ENCODE assay signal across 8 cellular contexts in genomic region chrX:30504309-30504708, GRCh38.
DNase-seq lines count a peak whose midpoint lies in the region; ATAC-seq and TF ChIP-seq lines count a peak whose summit lies in the region.

No MANE protein-coding gene starts in this region.

- intact Hi-C loops in activated CD4-positive, alpha-beta T cell treated with anti-CD3 and anti-CD28 coated beads, Interleukin-2, amount 10 ng/mL, durations not matched to agents 24 days and 14 days (cut with micrococcal nuclease): loop anchor here (10.0 kb wide), 1 partner anchor 360 kb away; no protein-coding TSS in a partner anchor

- H3K4me3 ChIP-seq in fibroblast of mammary gland (ENCODE audit: control insufficient read depth, low read depth, low read length) (no peak overlapping the region), upper lobe of left lung (no peak overlapping the region)

- no peaks in the 10 kb centered on the region for H3K27me3 ChIP-seq in upper lobe of left lung

- TF ChIP-seq CTCF in GM13976 (IDR thresholded peaks at IDR 0.05; ENCODE audit: borderline replicate concordance, control extremely low read depth, extremely low read depth, insufficient read depth, missing control alignments) (peak; percentile 37), fibroblast of mammary gland (conservative IDR thresholded peaks at IDR 0.05; ENCODE audit: control insufficient read depth, insufficient read depth, low read depth, low read length) (peak; percentile 52), upper lobe of left lung (IDR thresholded peaks at IDR 0.05) (peak; percentile 10 to 51 (median 20))

- no peak overlapping the region for H3K27ac Mint-ChIP-seq in activated CD4-positive, alpha-beta T cell treated with anti-CD3 and anti-CD28 coated beads, Interleukin-2, amount 10 ng/mL, durations not matched to agents 24 days and 14 days

- peak; percentile 56 for DNase-seq in A172 (ENCODE audit: low spot score)
- peak; percentile 17 for DNase-seq in GM13976 (ENCODE audit: low spot score)
- peak; percentile 15 for DNase-seq in NOMO-1 treated with dmso at 0.1 percent for 144 hours (lab: John Stamatoyannopoulos, UW; ENCODE audit: unreplicated experiment)
- DNase-seq in fibroblast of mammary gland (ENCODE audit: low read depth): peak; percentile 51
- DNase-seq in upper lobe of left lung: no peak
- DNase-seq in activated CD4-positive, alpha-beta T cell treated with anti-CD3 and anti-CD28 coated beads, Interleukin-2, amount 10 ng/mL, durations not matched to agents 24 days and 14 days: no peak

- H3K9me3 Mint-ChIP-seq in activated CD4-positive, alpha-beta T cell treated with anti-CD3 and anti-CD28 coated beads, Interleukin-2, amount 10 ng/mL, durations not matched to agents 24 days and 14 days: no peaks in the 10 kb centered on the region

- TF ChIP-seq EP300 in upper lobe of left lung (IDR thresholded peaks at IDR 0.05): no peak

- no peaks in the 10 kb centered on the region for H3K4me1 ChIP-seq in upper lobe of left lung

- in situ Hi-C loops in GM13976 (cut with MboI; ENCODE audit: low sequenced_read_pairs, unreplicated experiment): no loop called here

- no peaks in the 10 kb centered on the region for H3K9me3 ChIP-seq in upper lobe of left lung

- H3K27ac ChIP-seq in upper lobe of left lung: no peak overlapping the region

- H3K36me3 ChIP-seq in upper lobe of left lung: no peaks in the 10 kb centered on the region

- 0 to 1% methylated on average over 2 of the region's 2 CpGs for WGBS in upper lobe of left lung, 2 donors

- H3K4me1 Mint-ChIP-seq in activated CD4-positive, alpha-beta T cell treated with anti-CD3 and anti-CD28 coated beads, Interleukin-2, amount 10 ng/mL, durations not matched to agents 24 days and 14 days: no peaks in the 10 kb centered on the region

- no peak for TF ChIP-seq POLR2A in upper lobe of left lung (IDR thresholded peaks at IDR 0.05)

- H3K36me3 Mint-ChIP-seq in activated CD4-positive, alpha-beta T cell treated with anti-CD3 and anti-CD28 coated beads, Interleukin-2, amount 10 ng/mL, durations not matched to agents 24 days and 14 days (ENCODE audit: low read depth): no peaks in the 10 kb centered on the region

- ATAC-seq in upper lobe of left lung (ENCODE audit: low FRiP score in 2 of 2) (no peak), GM21825 (IDR thresholded peaks at IDR 0.05; ENCODE audit: unreplicated experiment) (no peak), GM18858 (IDR thresholded peaks at IDR 0.05; ENCODE audit: unreplicated experiment) (no peak)

- no peak overlapping the region for H3K4me3 Mint-ChIP-seq in activated CD4-positive, alpha-beta T cell treated with anti-CD3 and anti-CD28 coated beads, Interleukin-2, amount 10 ng/mL, durations not matched to agents 24 days and 14 days

- H3K27me3 Mint-ChIP-seq in activated CD4-positive, alpha-beta T cell treated with anti-CD3 and anti-CD28 coated beads, Interleukin-2, amount 10 ng/mL, durations not matched to agents 24 days and 14 days: peaks cover 10% of the 10 kb centered on the region

Comparison
In these comparisons a context has a peak if more than half of its experiments do, and no peak if none do; other contexts are left out.
1. DNase-seq: peak in A172 (single experiment), GM13976 (single experiment), NOMO-1 treated with dmso at 0.1 percent for 144 hours (single experiment) and fibroblast of mammary gland (single experiment); none in upper lobe of left lung (0 of 2) and activated CD4-positive, alpha-beta T cell treated with anti-CD3 and anti-CD28 coated beads, Interleukin-2, amount 10 ng/mL, durations not matched to agents 24 days and 14 days (single experiment).
2. Peak in every context shown above with its lines, with median percentiles within 50 percentile points of each other: CTCF ChIP-seq.